9 cellular contexts compared by ENCODE assay signal in the genomic region with DNA sequence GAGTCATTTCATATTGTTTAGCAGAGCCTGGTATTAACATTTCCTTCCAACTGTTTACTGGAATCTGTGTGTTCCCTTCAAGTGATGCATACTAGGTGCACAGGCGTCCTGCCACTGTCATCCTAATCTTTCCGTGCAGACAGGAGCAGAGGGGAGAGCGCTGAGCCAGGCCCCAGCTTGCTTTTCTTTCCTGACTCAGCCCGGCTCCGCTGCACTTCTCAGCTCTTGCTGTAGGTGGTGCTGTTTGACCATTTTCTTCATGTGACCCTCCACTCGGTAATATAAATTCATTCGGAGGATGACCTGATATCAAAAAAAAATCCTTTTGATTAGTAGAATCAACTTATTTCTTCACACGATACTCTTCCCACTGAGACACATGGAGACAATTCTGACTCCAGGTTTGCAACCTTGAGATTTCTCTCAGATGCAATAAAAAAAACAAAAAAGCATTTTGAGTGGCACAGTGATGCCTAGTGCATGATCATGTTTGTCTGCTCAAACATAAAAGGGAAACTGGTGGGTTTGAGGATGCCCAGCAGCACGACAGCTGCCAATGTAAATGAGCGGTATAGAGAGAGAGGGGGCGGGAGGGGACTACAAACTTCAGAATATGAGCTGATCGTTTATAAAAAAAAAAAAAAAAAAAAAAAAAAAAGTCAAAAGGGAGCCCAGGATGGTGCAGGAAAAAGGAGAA. TPM values are rescaled to one million over a fixed set of nuclear protein-coding genes. Genes with fewer than 3 reads are reported as not detected.
DNase-seq lines count a peak whose midpoint lies in the region; ATAC-seq and TF ChIP-seq lines count a peak whose summit lies in the region.
"Not testable (repeated sequence)": the region's sequence is repeated elsewhere in the genome, so short reads cannot be mapped to it uniquely, and the experiment has no call there.
"Had no signal": no experiment of that assay in that cellular context is flagged by ENCODE, and none has a peak within 500 bp of the region (broad histone marks: within the 10 kb centered on the region; RNA-seq: fewer than 3 reads in every experiment).

No MANE protein-coding gene starts in this region.

- not testable (repeated sequence) for H3K4me1 ChIP-seq in endodermal cell (ENCODE audit: control insufficient read depth, insufficient read depth, low read length); mucosa of descending colon (ENCODE audit: low read depth); aorta (ENCODE audit: control insufficient read depth in 1 of 2, insufficient read depth in 2 of 2, low read length in 2 of 2)

- H3K4me3 ChIP-seq in endodermal cell (ENCODE audit: low read length); mucosa of descending colon; aorta (ENCODE audit: low read length in 2 of 2): not testable (repeated sequence)

- WGBS in endodermal cell (ENCODE audit: insufficient coverage in 1 of 2, insufficient read length in 1 of 2), 2 experiments: 32% methylated on average over 5 of the region's 12 CpGs; no CpG with 5 or more reads in 1 of the 2 experiments
- WGBS in aorta, 2 donors: 16 to 20% methylated on average over 5 to 6 of the region's 12 CpGs

- not testable (repeated sequence) for H3K4me3 Mint-ChIP-seq in endodermal cell

- H3K9me3 Mint-ChIP-seq in endodermal cell: not testable (repeated sequence)

- H3K36me3 ChIP-seq in endodermal cell (ENCODE audit: control insufficient read depth, insufficient read depth, low read length); mucosa of descending colon (ENCODE audit: low read depth); aorta (ENCODE audit: control insufficient read depth in 1 of 2, insufficient read depth in 2 of 2, low read length in 1 of 2): not testable (repeated sequence)

- not testable (repeated sequence) for H3K27me3 ChIP-seq in endodermal cell (ENCODE audit: control insufficient read depth, insufficient read depth, low read length, poor library complexity, severe bottlenecking); aorta (ENCODE audit: control insufficient read depth in 1 of 2, insufficient read depth in 2 of 2, low read length in 1 of 2)

- H3K4me1 Mint-ChIP-seq in endodermal cell: not testable (repeated sequence)

- not testable (repeated sequence) for H3K9me3 ChIP-seq in endodermal cell (ENCODE audit: control insufficient read depth, low read length); mucosa of descending colon; aorta (ENCODE audit: control insufficient read depth, low read length)

- H3K27ac ChIP-seq in VCaP; endodermal cell (ENCODE audit: low read depth, low read length); aorta (ENCODE audit: low read depth in 1 of 2, low read length in 2 of 2): not testable (repeated sequence)

- ATAC-seq in GM18511 (IDR thresholded peaks at IDR 0.05; ENCODE audit: unreplicated experiment) (peak; percentile 92), GM19455 (IDR thresholded peaks at IDR 0.05; ENCODE audit: unreplicated experiment) (peak; percentile 78), HG02759 (IDR thresholded peaks at IDR 0.05; ENCODE audit: unreplicated experiment) (peak; percentile 92), HG03342 (IDR thresholded peaks at IDR 0.05; ENCODE audit: unreplicated experiment) (peak; percentile 90), mucosa of descending colon (peak; percentile 93), aorta (ENCODE audit: low FRiP score) (peak; percentile 91)

- DNase-seq in endodermal cell, mucosa of descending colon, aorta: not testable (repeated sequence)

- H3K27ac Mint-ChIP-seq in endodermal cell: not testable (repeated sequence)

- peak; percentile 37; the same call in 1 of the 2 replicates for TF ChIP-seq CTCF in VCaP (conservative IDR thresholded peaks at IDR 0.05)
- peak; percentile 25 for TF ChIP-seq CTCF in endodermal cell (conservative IDR thresholded peaks at IDR 0.05)
- TF ChIP-seq CTCF in mucosa of descending colon (IDR thresholded peaks at IDR 0.05): not testable (repeated sequence)

- H3K9ac ChIP-seq in endodermal cell (ENCODE audit: extremely low read depth, low read length, poor library complexity, severe bottlenecking): not testable (repeated sequence)

- H3K27me3 Mint-ChIP-seq in endodermal cell (ENCODE audit: insufficient read depth): peaks cover 15% of the 10 kb centered on the region

- H3K36me3 Mint-ChIP-seq in endodermal cell (ENCODE audit: low read depth): not testable (repeated sequence)

- intact Hi-C loops in mucosa of descending colon (cut with DNase I, micrococcal nuclease); aorta (cut with DNase I): not testable (repeated sequence)

RNA-seq across cellular contexts. Expression of a gene that starts 29.0 kb away (rescaled TPM):
- total RNA-seq in endodermal cell (under 1 TPM; 0.15 to 0.22 TPM), mucosa of descending colon (under 1 TPM in 2 of 3 donors, not detected in 1; 0.17 to 0.32 TPM), aorta (under 1 TPM; 0.16 to 0.27 TPM)
- 0.11 TPM for polyA plus RNA-seq in endodermal cell (2013, experiment 1 of 2)
- not detected for polyA plus RNA-seq in endodermal cell (2013, experiment 2 of 2)
- polyA plus RNA-seq in aorta: under 1 TPM in 1 of 2 donors, not detected in 1; 0.10 TPM
- total RNA-seq: posterior vena cava had no signal
